In the genomic region with DNA sequence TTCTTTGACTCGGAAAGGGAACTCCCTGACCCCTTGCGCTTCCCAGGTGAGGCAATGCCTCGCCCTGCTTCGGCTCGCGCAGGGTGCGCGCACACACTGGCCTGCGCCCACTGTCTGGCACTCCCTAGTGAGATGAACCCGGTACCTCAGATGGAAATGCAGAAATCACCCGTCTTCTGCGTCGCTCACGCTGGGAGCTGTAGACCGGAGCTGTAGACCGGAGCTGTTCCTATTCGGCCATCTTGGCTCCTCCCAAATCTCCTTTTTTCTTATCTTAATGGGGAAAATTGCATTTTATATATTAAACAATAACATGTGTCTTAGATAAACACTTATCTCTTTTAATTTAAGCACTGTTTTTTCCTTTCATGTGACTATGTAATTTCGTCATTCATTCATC, we compare ENCODE assay signal across 8 cellular contexts. TPM values are rescaled to one million over a fixed set of nuclear protein-coding genes. Genes with fewer than 3 reads are reported as not detected.
DNase-seq lines count a peak whose midpoint lies in the region; ATAC-seq, FAIRE-seq and TF ChIP-seq lines count a peak whose summit lies in the region.
"Not testable (repeated sequence)": the region's sequence is repeated elsewhere in the genome, so short reads cannot be mapped to it uniquely, and the experiment has no call there.

No MANE protein-coding gene starts in this region.

- H3K27me3 ChIP-seq in H7 (ENCODE audit: control insufficient read depth, insufficient read depth, low read length); brain microvascular endothelial cell (replicated peaks); keratinocyte (ENCODE audit: control insufficient read depth, extremely low read depth, insufficient read depth, low read length); upper lobe of left lung: not testable (repeated sequence)
- H3K27me3 ChIP-seq in esophagus muscularis mucosa: peaks cover 0 to 20% (median 0%) of the 10 kb centered on the region in 4 donors

- H3K4me3 Mint-ChIP-seq in osteocyte (ENCODE audit: unreplicated experiment): peak overlapping the region; percentile 75

- DNase-seq in H7; brain microvascular endothelial cell; esophagus muscularis mucosa (ENCODE audit: extremely low spot score); keratinocyte (ENCODE audit: low read depth, low spot score); osteocyte (ENCODE audit: extremely low spot score, unreplicated experiment); upper lobe of left lung: not testable (repeated sequence)
- peak; percentile 12 for DNase-seq in NCI-H2227 (lab: John Stamatoyannopoulos, UW; ENCODE audit: unreplicated experiment)

- TF ChIP-seq POLR2A in esophagus muscularis mucosa (IDR thresholded peaks at IDR 0.05; ENCODE audit: low read depth); upper lobe of left lung (IDR thresholded peaks at IDR 0.05): not testable (repeated sequence)

- H3K36me3 ChIP-seq in H7 (replicated peaks; ENCODE audit: control insufficient read depth, insufficient read depth, low read length); brain microvascular endothelial cell (replicated peaks); esophagus muscularis mucosa; keratinocyte (ENCODE audit: control insufficient read depth in 2 of 2, extremely low read depth in 1 of 2, insufficient read depth in 2 of 2, low read length in 2 of 2); upper lobe of left lung: not testable (repeated sequence)

- ATAC-seq in upper lobe of left lung (ENCODE audit: low FRiP score in 2 of 2): not testable (repeated sequence)

- not testable (repeated sequence) for H3K4me1 Mint-ChIP-seq in osteocyte (ENCODE audit: unreplicated experiment)

- H3K9me3 ChIP-seq in esophagus muscularis mucosa; keratinocyte (ENCODE audit: control insufficient read depth, low read depth, low read length); upper lobe of left lung: not testable (repeated sequence)

- not testable (repeated sequence) for H3K9me3 Mint-ChIP-seq in osteocyte (ENCODE audit: unreplicated experiment)

- H3K27me3 Mint-ChIP-seq in osteocyte (ENCODE audit: unreplicated experiment): peaks cover 12% of the 10 kb centered on the region

- H3K79me2 ChIP-seq in keratinocyte (ENCODE audit: control insufficient read depth, insufficient read depth, low read length): not testable (repeated sequence)

- not testable (repeated sequence) for TF ChIP-seq CTCF in WI38 (IDR thresholded peaks at IDR 0.05; ENCODE audit: low read depth, low read length); brain microvascular endothelial cell (IDR thresholded peaks at IDR 0.05; ENCODE audit: low read depth, low read length, missing control alignments); esophagus muscularis mucosa (IDR thresholded peaks at IDR 0.05); keratinocyte (optimal IDR thresholded peaks at IDR 0.05 in 1 of 3, IDR thresholded peaks at IDR 0.05 in 1 of 3, conservative IDR thresholded peaks at IDR 0.05 in 1 of 3; ENCODE audit: extremely low read depth in 1 of 3, insufficient read depth in 2 of 3, low read length in 3 of 3); osteocyte (IDR thresholded peaks at IDR 0.05); upper lobe of left lung (IDR thresholded peaks at IDR 0.05)

- not testable (repeated sequence) for H3K9me1 ChIP-seq in keratinocyte (ENCODE audit: control insufficient read depth, extremely low read depth, insufficient read depth, low read length)

- in situ Hi-C loops in brain microvascular endothelial cell (cut with HindIII; ENCODE audit: low pct_ligation_motif_present, low sequenced_read_pairs): not testable (repeated sequence)

- H3K36me3 Mint-ChIP-seq in osteocyte (ENCODE audit: unreplicated experiment): not testable (repeated sequence)

- 79% methylated on average over 16 of the region's 18 CpGs for WGBS in esophagus muscularis mucosa
- 73 to 79% methylated on average over 13 to 18 of the region's 18 CpGs for WGBS in upper lobe of left lung, 2 donors

- H4K20me1 ChIP-seq in keratinocyte (ENCODE audit: control insufficient read depth, extremely low read depth, insufficient read depth, low read length): not testable (repeated sequence)

- H3K4me1 ChIP-seq in esophagus muscularis mucosa; keratinocyte (ENCODE audit: control insufficient read depth, extremely low read depth, insufficient read depth, low read length); upper lobe of left lung: not testable (repeated sequence)

- TF ChIP-seq EP300 in esophagus muscularis mucosa (IDR thresholded peaks at IDR 0.05); upper lobe of left lung (IDR thresholded peaks at IDR 0.05): not testable (repeated sequence)

- dilution Hi-C loops in keratinocyte (cut with MboI; ENCODE audit: extremely low pct_ligation_motif_present, low sequenced_read_pairs): not testable (repeated sequence)

- FAIRE-seq in keratinocyte (lab: Jason Lieb, UNC): not testable (repeated sequence)

- not testable (repeated sequence) for H2AFZ ChIP-seq in keratinocyte (ENCODE audit: control insufficient read depth, low read length)

- peak overlapping the region; percentile 62 for H3K27ac Mint-ChIP-seq in osteocyte (ENCODE audit: unreplicated experiment)

- H3K4me3 ChIP-seq in H7 (ENCODE audit: insufficient read depth, low read depth, low read length): peak overlapping the region; percentile 38
- H3K4me3 ChIP-seq in WI38 (ENCODE audit: low read depth, low read length): 0 out of 2 replicates have a peak overlapping the region, but pooled peaks have one; percentile 27
- H3K4me3 ChIP-seq in brain microvascular endothelial cell (ENCODE audit: low read depth, low read length): peak overlapping the region; percentile 35
- peak overlapping the region in 3 of 4 donors; percentile 8 to 46 (median 12) for H3K4me3 ChIP-seq in esophagus muscularis mucosa
- H3K4me3 ChIP-seq in keratinocyte (ENCODE audit: control insufficient read depth in 2 of 3, extremely low read depth in 1 of 3, insufficient read depth in 2 of 3, low read depth in 1 of 3, low read length in 3 of 3): peak overlapping the region in 2 of 3 experiments; percentile 43 to 44
- H3K4me3 ChIP-seq in upper lobe of left lung: peak overlapping the region in 3 of 4 donors; percentile 14 to 33 (median 23)

- H3K4me2 ChIP-seq in keratinocyte (ENCODE audit: control insufficient read depth, extremely low read depth, insufficient read depth, low read depth, low read length): not testable (repeated sequence)

- H3K9ac ChIP-seq in keratinocyte (ENCODE audit: control insufficient read depth, extremely low read depth, insufficient read depth, low read length): peak overlapping the region; percentile 22

- H3K27ac ChIP-seq in brain microvascular endothelial cell; esophagus muscularis mucosa (replicated peaks in 1 of 4); upper lobe of left lung: not testable (repeated sequence)
- peak overlapping the region; percentile 24 for H3K27ac ChIP-seq in keratinocyte (ENCODE audit: control insufficient read depth, insufficient read depth, low read length)

- intact Hi-C loops in esophagus muscularis mucosa (cut with DNase I): not testable (repeated sequence)

RNA-seq across cellular contexts. Expression of gene JRKL, which starts 21.6 kb away (rescaled TPM):
- 3.8 TPM in 2 replicates for total RNA-seq in H7 (2014; rRNA removed; shearing (Covaris generic))
- 1 to 10 TPM; 4.5 to 7.9 (median 6.9) TPM for total RNA-seq in esophagus muscularis mucosa
- polyA plus RNA-seq in keratinocyte: 3.8 to 6.9 TPM (median 5.0 TPM) in 3 replicates
- 7.7 TPM for polyA plus RNA-seq in keratinocyte (2011; ENCODE audit: low read depth)
- polyA plus RNA-seq in keratinocyte (2011; cell fraction: cytosol; rRNA removed): 2.6 and 4.1 TPM in 2 replicates
- 8.8 and 12.7 TPM in 2 replicates for polyA plus RNA-seq in keratinocyte (2011; cell fraction: nucleus; rRNA removed)
- polyA plus RNA-seq in keratinocyte (2012; ENCODE audit: low replicate concordance): 4.5 and 5.5 TPM in 2 replicates
- polyA minus RNA-seq in keratinocyte: 0.23 to 3.4 TPM (median 2.1 TPM) in 3 replicates
- 2.9 TPM for polyA minus RNA-seq in keratinocyte (2011; cell fraction: cytosol; rRNA and poly(A)+ RNA removed)
- polyA minus RNA-seq in keratinocyte (2011; cell fraction: nucleus; rRNA and poly(A)+ RNA removed): 3.6 and 7.4 TPM in 2 replicates
- 10.6 and 12.0 TPM in 2 replicates for total RNA-seq in osteocyte
- total RNA-seq in upper lobe of left lung: 10 to 100 TPM in 2 of 6 donors, 1 to 10 TPM in 4; 2.8 to 18.7 (median 7.8) TPM

RNA-seq across cellular contexts. Expression of gene CCDC82, which starts 21.7 kb away (rescaled TPM):
- 7.4 and 10.0 TPM in 2 replicates for total RNA-seq in H7 (2014; rRNA removed; shearing (Covaris generic))
- total RNA-seq in esophagus muscularis mucosa: 10 to 100 TPM; 12.3 to 23.3 (median 14.7) TPM
- polyA plus RNA-seq in keratinocyte: 7.6 to 19.3 TPM (median 10.3 TPM) in 3 replicates
- 22.5 TPM for polyA plus RNA-seq in keratinocyte (2011; ENCODE audit: low read depth)
- 8.0 and 8.6 TPM in 2 replicates for polyA plus RNA-seq in keratinocyte (2011; cell fraction: cytosol; rRNA removed)
- polyA plus RNA-seq in keratinocyte (2011; cell fraction: nucleus; rRNA removed): 19.7 and 34.0 TPM in 2 replicates
- polyA plus RNA-seq in keratinocyte (2012; ENCODE audit: low replicate concordance): 12.5 and 12.8 TPM in 2 replicates
- polyA minus RNA-seq in keratinocyte: 1.3 to 8.3 TPM (median 3.4 TPM) in 3 replicates
- 3.6 TPM for polyA minus RNA-seq in keratinocyte (2011; cell fraction: cytosol; rRNA and poly(A)+ RNA removed)
- 9.0 and 16.1 TPM in 2 replicates for polyA minus RNA-seq in keratinocyte (2011; cell fraction: nucleus; rRNA and poly(A)+ RNA removed)
- total RNA-seq in osteocyte: 20.8 and 22.2 TPM in 2 replicates
- 100 to 1,000 TPM in 1 of 6 donors, 10 to 100 TPM in 5; 21.0 to 116 (median 32.9) TPM for total RNA-seq in upper lobe of left lung
